In the genomic region with DNA sequence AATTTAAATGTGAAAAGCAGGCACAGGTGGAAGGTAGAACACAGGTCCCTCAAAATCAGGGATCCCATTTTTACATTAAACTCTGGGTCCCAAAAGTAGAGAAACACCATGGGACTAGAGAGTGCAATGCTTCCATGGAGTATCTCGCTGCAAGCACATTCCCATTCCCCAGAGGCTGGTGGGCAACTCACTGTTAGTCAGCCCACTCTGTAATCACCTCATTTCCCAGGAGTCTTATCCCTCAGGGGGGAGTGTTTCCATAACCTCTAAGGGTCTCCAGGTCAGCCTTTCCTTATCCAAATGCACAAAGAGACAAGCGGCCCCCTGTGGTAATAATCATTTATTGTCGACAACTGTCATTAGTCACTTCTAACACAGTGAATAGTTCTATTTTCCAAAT, we compare ENCODE assay signal across 1 cellular context.
TF ChIP-seq lines count a peak whose summit lies in the region.

No MANE protein-coding gene starts in this region.

TF ChIP-seq in GM23338, 12 proteins besides CTCF, POLR2A, EP300 and RAD21:
- TF ChIP-seq, protein P1, sequence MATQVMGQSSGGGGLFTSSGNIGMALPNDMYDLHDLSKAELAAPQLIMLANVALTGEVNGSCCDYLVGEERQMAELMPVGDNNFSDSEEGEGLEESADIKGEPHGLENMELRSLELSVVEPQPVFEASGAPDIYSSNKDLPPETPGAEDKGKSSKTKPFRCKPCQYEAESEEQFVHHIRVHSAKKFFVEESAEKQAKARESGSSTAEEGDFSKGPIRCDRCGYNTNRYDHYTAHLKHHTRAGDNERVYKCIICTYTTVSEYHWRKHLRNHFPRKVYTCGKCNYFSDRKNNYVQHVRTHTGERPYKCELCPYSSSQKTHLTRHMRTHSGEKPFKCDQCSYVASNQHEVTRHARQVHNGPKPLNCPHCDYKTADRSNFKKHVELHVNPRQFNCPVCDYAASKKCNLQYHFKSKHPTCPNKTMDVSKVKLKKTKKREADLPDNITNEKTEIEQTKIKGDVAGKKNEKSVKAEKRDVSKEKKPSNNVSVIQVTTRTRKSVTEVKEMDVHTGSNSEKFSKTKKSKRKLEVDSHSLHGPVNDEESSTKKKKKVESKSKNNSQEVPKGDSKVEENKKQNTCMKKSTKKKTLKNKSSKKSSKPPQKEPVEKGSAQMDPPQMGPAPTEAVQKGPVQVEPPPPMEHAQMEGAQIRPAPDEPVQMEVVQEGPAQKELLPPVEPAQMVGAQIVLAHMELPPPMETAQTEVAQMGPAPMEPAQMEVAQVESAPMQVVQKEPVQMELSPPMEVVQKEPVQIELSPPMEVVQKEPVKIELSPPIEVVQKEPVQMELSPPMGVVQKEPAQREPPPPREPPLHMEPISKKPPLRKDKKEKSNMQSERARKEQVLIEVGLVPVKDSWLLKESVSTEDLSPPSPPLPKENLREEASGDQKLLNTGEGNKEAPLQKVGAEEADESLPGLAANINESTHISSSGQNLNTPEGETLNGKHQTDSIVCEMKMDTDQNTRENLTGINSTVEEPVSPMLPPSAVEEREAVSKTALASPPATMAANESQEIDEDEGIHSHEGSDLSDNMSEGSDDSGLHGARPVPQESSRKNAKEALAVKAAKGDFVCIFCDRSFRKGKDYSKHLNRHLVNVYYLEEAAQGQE (IDR thresholded peaks at IDR 0.05; ENCODE audit: unreplicated experiment) = no peak
- TF ChIP-seq POLR2AphosphoS5 (IDR thresholded peaks at IDR 0.05; ENCODE audit: low read depth) (no peak), EZH2phosphoT487 (IDR thresholded peaks at IDR 0.05; ENCODE audit: unreplicated experiment) (no peak), ZNF331 (CRISPR knock-in tag; IDR thresholded peaks at IDR 0.05; ENCODE audit: low read depth) (no peak), NANOG (IDR thresholded peaks at IDR 0.05; ENCODE audit: borderline replicate concordance) (no peak), ZNF114 (CRISPR knock-in tag; IDR thresholded peaks at IDR 0.05) (no peak), JUNB (IDR thresholded peaks at IDR 0.05; ENCODE audit: unreplicated experiment) (no peak), EZH2 (IDR thresholded peaks at IDR 0.05; ENCODE audit: low read depth, unreplicated experiment) (no peak), CREB1 (CRISPR knock-in tag; IDR thresholded peaks at IDR 0.05; ENCODE audit: low read depth) (no peak), STAT1 (IDR thresholded peaks at IDR 0.05; ENCODE audit: unreplicated experiment) (no peak)
- TF ChIP-seq, protein P2, sequence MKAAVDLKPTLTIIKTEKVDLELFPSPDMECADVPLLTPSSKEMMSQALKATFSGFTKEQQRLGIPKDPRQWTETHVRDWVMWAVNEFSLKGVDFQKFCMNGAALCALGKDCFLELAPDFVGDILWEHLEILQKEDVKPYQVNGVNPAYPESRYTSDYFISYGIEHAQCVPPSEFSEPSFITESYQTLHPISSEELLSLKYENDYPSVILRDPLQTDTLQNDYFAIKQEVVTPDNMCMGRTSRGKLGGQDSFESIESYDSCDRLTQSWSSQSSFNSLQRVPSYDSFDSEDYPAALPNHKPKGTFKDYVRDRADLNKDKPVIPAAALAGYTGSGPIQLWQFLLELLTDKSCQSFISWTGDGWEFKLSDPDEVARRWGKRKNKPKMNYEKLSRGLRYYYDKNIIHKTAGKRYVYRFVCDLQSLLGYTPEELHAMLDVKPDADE (IDR thresholded peaks at IDR 0.05) = no peak
- TF ChIP-seq, protein P3, sequence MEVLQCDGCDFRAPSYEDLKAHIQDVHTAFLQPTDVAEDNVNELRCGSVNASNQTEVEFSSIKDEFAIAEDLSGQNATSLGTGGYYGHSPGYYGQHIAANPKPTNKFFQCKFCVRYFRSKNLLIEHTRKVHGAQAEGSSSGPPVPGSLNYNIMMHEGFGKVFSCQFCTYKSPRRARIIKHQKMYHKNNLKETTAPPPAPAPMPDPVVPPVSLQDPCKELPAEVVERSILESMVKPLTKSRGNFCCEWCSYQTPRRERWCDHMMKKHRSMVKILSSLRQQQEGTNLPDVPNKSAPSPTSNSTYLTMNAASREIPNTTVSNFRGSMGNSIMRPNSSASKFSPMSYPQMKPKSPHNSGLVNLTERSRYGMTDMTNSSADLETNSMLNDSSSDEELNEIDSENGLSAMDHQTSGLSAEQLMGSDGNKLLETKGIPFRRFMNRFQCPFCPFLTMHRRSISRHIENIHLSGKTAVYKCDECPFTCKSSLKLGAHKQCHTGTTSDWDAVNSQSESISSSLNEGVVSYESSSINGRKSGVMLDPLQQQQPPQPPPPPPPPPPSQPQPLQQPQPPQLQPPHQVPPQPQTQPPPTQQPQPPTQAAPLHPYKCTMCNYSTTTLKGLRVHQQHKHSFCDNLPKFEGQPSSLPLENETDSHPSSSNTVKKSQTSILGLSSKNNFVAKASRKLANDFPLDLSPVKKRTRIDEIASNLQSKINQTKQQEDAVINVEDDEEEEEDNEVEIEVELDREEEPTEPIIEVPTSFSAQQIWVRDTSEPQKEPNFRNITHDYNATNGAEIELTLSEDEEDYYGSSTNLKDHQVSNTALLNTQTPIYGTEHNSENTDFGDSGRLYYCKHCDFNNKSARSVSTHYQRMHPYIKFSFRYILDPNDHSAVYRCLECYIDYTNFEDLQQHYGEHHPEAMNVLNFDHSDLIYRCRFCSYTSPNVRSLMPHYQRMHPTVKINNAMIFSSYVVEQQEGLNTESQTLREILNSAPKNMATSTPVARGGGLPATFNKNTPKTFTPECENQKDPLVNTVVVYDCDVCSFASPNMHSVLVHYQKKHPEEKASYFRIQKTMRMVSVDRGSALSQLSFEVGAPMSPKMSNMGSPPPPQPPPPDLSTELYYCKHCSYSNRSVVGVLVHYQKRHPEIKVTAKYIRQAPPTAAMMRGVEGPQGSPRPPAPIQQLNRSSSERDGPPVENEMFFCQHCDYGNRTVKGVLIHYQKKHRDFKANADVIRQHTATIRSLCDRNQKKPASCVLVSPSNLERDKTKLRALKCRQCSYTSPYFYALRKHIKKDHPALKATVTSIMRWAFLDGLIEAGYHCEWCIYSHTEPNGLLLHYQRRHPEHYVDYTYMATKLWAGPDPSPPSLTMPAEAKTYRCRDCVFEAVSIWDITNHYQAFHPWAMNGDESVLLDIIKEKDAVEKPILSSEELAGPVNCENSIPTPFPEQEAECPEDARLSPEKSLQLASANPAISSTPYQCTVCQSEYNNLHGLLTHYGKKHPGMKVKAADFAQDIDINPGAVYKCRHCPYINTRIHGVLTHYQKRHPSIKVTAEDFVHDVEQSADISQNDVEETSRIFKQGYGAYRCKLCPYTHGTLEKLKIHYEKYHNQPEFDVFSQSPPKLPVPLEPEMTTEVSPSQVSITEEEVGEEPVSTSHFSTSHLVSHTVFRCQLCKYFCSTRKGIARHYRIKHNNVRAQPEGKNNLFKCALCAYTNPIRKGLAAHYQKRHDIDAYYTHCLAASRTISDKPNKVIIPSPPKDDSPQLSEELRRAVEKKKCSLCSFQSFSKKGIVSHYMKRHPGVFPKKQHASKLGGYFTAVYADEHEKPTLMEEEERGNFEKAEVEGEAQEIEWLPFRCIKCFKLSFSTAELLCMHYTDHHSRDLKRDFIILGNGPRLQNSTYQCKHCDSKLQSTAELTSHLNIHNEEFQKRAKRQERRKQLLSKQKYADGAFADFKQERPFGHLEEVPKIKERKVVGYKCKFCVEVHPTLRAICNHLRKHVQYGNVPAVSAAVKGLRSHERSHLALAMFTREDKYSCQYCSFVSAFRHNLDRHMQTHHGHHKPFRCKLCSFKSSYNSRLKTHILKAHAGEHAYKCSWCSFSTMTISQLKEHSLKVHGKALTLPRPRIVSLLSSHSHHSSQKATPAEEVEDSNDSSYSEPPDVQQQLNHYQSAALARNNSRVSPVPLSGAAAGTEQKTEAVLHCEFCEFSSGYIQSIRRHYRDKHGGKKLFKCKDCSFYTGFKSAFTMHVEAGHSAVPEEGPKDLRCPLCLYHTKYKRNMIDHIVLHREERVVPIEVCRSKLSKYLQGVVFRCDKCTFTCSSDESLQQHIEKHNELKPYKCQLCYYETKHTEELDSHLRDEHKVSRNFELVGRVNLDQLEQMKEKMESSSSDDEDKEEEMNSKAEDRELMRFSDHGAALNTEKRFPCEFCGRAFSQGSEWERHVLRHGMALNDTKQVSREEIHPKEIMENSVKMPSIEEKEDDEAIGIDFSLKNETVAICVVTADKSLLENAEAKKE (CRISPR knock-in tag; IDR thresholded peaks at IDR 0.05) = no peak; the same call in 1 of the 2 replicates
TF ChIP-seq in GM23338: peak in this region for 0.
